In the genomic region with DNA sequence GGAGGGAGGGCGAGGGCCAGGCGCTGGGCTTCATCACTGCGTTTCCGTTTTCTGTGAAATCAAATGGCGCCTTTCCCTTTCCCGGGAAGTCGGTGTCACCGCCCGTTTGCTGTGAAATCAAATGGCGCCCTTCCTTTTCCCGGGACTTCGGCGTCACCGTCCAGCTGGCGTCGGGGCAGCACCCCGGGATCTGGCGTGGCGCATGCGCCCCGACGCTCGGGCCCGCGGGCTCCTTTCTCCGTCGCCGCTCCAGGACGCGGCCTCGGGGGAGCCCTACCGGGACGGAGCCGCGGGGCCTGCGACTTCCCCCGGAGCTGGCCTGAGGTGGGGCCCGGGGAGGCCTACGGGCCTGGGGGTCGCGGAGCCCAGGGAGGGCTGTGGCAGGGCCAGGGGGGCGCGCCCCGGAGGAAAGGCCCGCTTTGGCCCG, we compare ENCODE assay signal across 24 cellular contexts. TPM values are rescaled to one million over a fixed set of nuclear protein-coding genes. Genes with fewer than 3 reads are reported as not detected.
A peak's percentile ranks its signal among the peaks of the same experiment; 100 is the strongest.
DNase-seq lines count a peak whose midpoint lies in the region; ATAC-seq and TF ChIP-seq lines count a peak whose summit lies in the region.
"Had no signal": no experiment of that assay in that cellular context is flagged by ENCODE, and none has a peak within 500 bp of the region (broad histone marks: within the 10 kb centered on the region; RNA-seq: fewer than 3 reads in every experiment).

Gene FAM228A (plus strand): TSS at position 203 of the 427 bp plus-strand sequence. CDS start 428 bp downstream, outside the sequence.

- H3K36me3 ChIP-seq in mammary epithelial cell (ENCODE audit: insufficient read depth, low read length) (no peaks in the 10 kb centered on the region), subcutaneous abdominal adipose tissue (ENCODE audit: control insufficient read depth in 5 of 5, insufficient read depth in 5 of 5, low read length in 5 of 5) (no peaks in the 10 kb centered on the region)
- H3K36me3 ChIP-seq: tibial artery had no signal

- in situ Hi-C loops in mammary epithelial cell (cut with MboI; ENCODE audit: low sequenced_read_pairs in 2 of 2), result no loop called here

- H3K27ac Mint-ChIP-seq in activated CD4-positive, alpha-beta T cell treated with anti-CD3 and anti-CD28 coated beads, Interleukin-2, amount 10 ng/mL, durations not matched to agents 24 days and 14 days, result no peak within 1 kb of the TSS
- H3K27ac Mint-ChIP-seq: activated CD4-positive, alpha-beta T cell treated with anti-CD3 and anti-CD28 coated beads for 36 hours; endodermal cell had no signal

- no peak for TF ChIP-seq CTCF in mammary epithelial cell (conservative IDR thresholded peaks at IDR 0.05 in 1 of 2, IDR thresholded peaks at IDR 0.05 in 1 of 2; ENCODE audit: extremely low read depth in 1 of 2, insufficient read depth in 1 of 2, low read depth in 1 of 2, low read length in 2 of 2)
- TF ChIP-seq CTCF in foreskin keratinocyte (conservative IDR thresholded peaks at IDR 0.05), result no peak

- peaks cover 14% of the 10 kb centered on the region for H3K27me3 Mint-ChIP-seq in activated CD4-positive, alpha-beta T cell treated with anti-CD3 and anti-CD28 coated beads, Interleukin-2, amount 10 ng/mL, durations not matched to agents 24 days and 14 days

- H3K4me1 ChIP-seq in mammary epithelial cell (ENCODE audit: insufficient read depth, low read length), result peaks cover 6% of the 10 kb centered on the region
- H3K4me1 ChIP-seq in foreskin keratinocyte, result no peaks in the 10 kb centered on the region
- H3K4me1 ChIP-seq in subcutaneous abdominal adipose tissue (ENCODE audit: control insufficient read depth in 5 of 5, insufficient read depth in 5 of 5, low read length in 5 of 5), result peaks cover 0 to 13% (median 5%) of the 10 kb centered on the region in 5 donors
- H3K4me1 ChIP-seq: tibial artery had no signal

- WGBS in mammary epithelial cell (ENCODE audit: low coverage, missing lambda C conversion rate), result 92% methylated on average over 12 of the region's 46 CpGs

- no peaks in the 10 kb centered on the region for H4K20me1 ChIP-seq in mammary epithelial cell (ENCODE audit: insufficient read depth, low read length)

- H3K4me2 ChIP-seq in mammary epithelial cell (ENCODE audit: insufficient read depth, low read depth, low read length), result peak within 1 kb of the TSS; percentile 65

- DNase-seq in activated CD4-positive, alpha-beta T cell treated with anti-CD3 and anti-CD28 coated beads, Interleukin-2, amount 10 ng/mL, durations not matched to agents 24 days and 14 days, result peak; percentile 26
- no peak for DNase-seq in activated CD4-positive, alpha-beta T cell treated with anti-CD3 and anti-CD28 coated beads, Interleukin-2, amount 50 U/mL, for 1 hour
- DNase-seq in mammary epithelial cell (no peak), foreskin keratinocyte (no peak), GM19240 (ENCODE audit: insufficient read length, low spot score) (no peak), HCEC 1CT (no peak), T1000 (lab: John Stamatoyannopoulos, UW) (no peak)
- DNase-seq: 8988T; activated CD4-positive, alpha-beta T cell treated with anti-CD3 and anti-CD28 coated beads for 36 hours; activated effector memory CD4-positive, alpha-beta T cell treated with Interleukin-2 at 50 U/mL for 16 hours; amygdala; endodermal cell; naive B cell; NCI-H1436 treated with DMSO at 0.1 percent for 48 hours; NCI-H2171 treated with DMSO at 0.1 percent for 48 hours; OCI-M1; stimulated activated CD4-positive, alpha-beta T cell treated with anti-CD3 and anti-CD28 coated beads, Interleukin-4, amount 100 ng/mL, for 1 hour; tibial artery had no signal

- no peak within 1 kb of the TSS for H3K4me3 Mint-ChIP-seq in activated CD4-positive, alpha-beta T cell treated with anti-CD3 and anti-CD28 coated beads, Interleukin-2, amount 10 ng/mL, durations not matched to agents 24 days and 14 days
- H3K4me3 Mint-ChIP-seq: activated CD4-positive, alpha-beta T cell treated with anti-CD3 and anti-CD28 coated beads for 36 hours; endodermal cell; naive B cell had no signal

- H3K36me3 Mint-ChIP-seq in activated CD4-positive, alpha-beta T cell treated with anti-CD3 and anti-CD28 coated beads, Interleukin-2, amount 10 ng/mL, durations not matched to agents 24 days and 14 days (ENCODE audit: low read depth), result no peaks in the 10 kb centered on the region

- BruUV-seq in mammary epithelial cell (replicated peaks; lab: Mats Ljungman, UMichigan), result no TSS peak

- CTCF ChIA-PET in mammary epithelial cell (lab: Charles Lee; ENCODE audit: low non-redundant PET), result no interaction called here

- peak within 1 kb of the TSS; percentile 88 for H2AFZ ChIP-seq in mammary epithelial cell (ENCODE audit: low read depth, low read length)

- dilution Hi-C loops in mammary epithelial cell (cut with HindIII; ENCODE audit: low sequenced_read_pairs), result no loop called here

- peak; percentile 26 for ATAC-seq in foreskin keratinocyte
- ATAC-seq: activated CD4-positive, alpha-beta T cell treated with anti-CD3 and anti-CD28 coated beads for 36 hours had no signal

- no peak within 1 kb of the TSS for H3K9ac ChIP-seq in mammary epithelial cell (ENCODE audit: insufficient read depth, low read length)
- H3K9ac ChIP-seq in subcutaneous abdominal adipose tissue (ENCODE audit: low read length in 5 of 5), result peak within 1 kb of the TSS in 2 of 5 donors; percentile 41 to 58

- H3K4me1 Mint-ChIP-seq in activated CD4-positive, alpha-beta T cell treated with anti-CD3 and anti-CD28 coated beads, Interleukin-2, amount 10 ng/mL, durations not matched to agents 24 days and 14 days, result no peaks in the 10 kb centered on the region
- H3K4me1 Mint-ChIP-seq: endodermal cell, naive B cell had no signal

- H3K4me3 ChIP-seq in mammary epithelial cell (replicated peaks in 1 of 3; ENCODE audit: insufficient read depth in 1 of 3, low read depth in 2 of 3, low read length in 3 of 3) (peak within 1 kb of the TSS; percentile 17 to 42 (median 34)), subcutaneous abdominal adipose tissue (ENCODE audit: low read depth in 1 of 5, low read length in 5 of 5) (peak within 1 kb of the TSS; percentile 12 to 54 (median 46))
- H3K4me3 ChIP-seq: lung, SK-N-MC, tibial artery had no signal

- no peaks in the 10 kb centered on the region for H3K9me3 Mint-ChIP-seq in activated CD4-positive, alpha-beta T cell treated with anti-CD3 and anti-CD28 coated beads, Interleukin-2, amount 10 ng/mL, durations not matched to agents 24 days and 14 days

- intact Hi-C loops in activated CD4-positive, alpha-beta T cell treated with anti-CD3 and anti-CD28 coated beads, Interleukin-2, amount 10 ng/mL, durations not matched to agents 24 days and 14 days (cut with micrococcal nuclease), result no loop called here
- intact Hi-C loops in mammary epithelial cell (cut with micrococcal nuclease), result no loop called here

- no peaks in the 10 kb centered on the region for H3K27me3 ChIP-seq in mammary epithelial cell (ENCODE audit: insufficient read depth, low read length)
- peaks cover 22% of the 10 kb centered on the region for H3K27me3 ChIP-seq in foreskin keratinocyte
- no peaks in the 10 kb centered on the region for H3K27me3 ChIP-seq in subcutaneous abdominal adipose tissue (ENCODE audit: control insufficient read depth in 5 of 5, insufficient read depth in 4 of 5, low read length in 5 of 5)
- H3K27me3 ChIP-seq: tibial artery had no signal

- H3K27ac ChIP-seq in mammary epithelial cell (ENCODE audit: insufficient read depth, low read depth, low read length) (no peak within 1 kb of the TSS), foreskin keratinocyte (no peak within 1 kb of the TSS), subcutaneous abdominal adipose tissue (ENCODE audit: low read depth, low read length) (peak within 1 kb of the TSS; percentile 57)
- H3K27ac ChIP-seq: C4-2B, SK-N-MC, tibial artery had no signal

- no peaks in the 10 kb centered on the region for H3K79me2 ChIP-seq in mammary epithelial cell (ENCODE audit: insufficient read depth, low read length)

- H3K9me3 ChIP-seq in mammary epithelial cell (replicated peaks; ENCODE audit: insufficient read depth, low read length), result no peaks in the 10 kb centered on the region
- no peaks in the 10 kb centered on the region for H3K9me3 ChIP-seq in subcutaneous abdominal adipose tissue (ENCODE audit: control insufficient read depth in 5 of 5, low read length in 5 of 5)
- H3K9me3 ChIP-seq: tibial artery had no signal

RNA-seq across cellular contexts. Expression of gene FAM228A, which starts in this region (rescaled TPM):
- not detected in 2 replicates for total RNA-seq in activated CD4-positive, alpha-beta T cell treated with anti-CD3 and anti-CD28 coated beads, Interleukin-2, amount 10 ng/mL, durations not matched to agents 24 days and 14 days
- total RNA-seq in mammary epithelial cell (not detected), foreskin keratinocyte (0.65 and 0.71 TPM in 2 replicates)
- polyA plus RNA-seq in mammary epithelial cell (not detected), foreskin keratinocyte (0.67 and 0.73 TPM in 2 replicates)
- not detected for polyA minus RNA-seq in mammary epithelial cell
- total RNA-seq: G401, HT1080 had no signal

Comparison
In these comparisons a context has a peak if more than half of its experiments do, and no peak if none do; other contexts are left out.
1. Peak in DNase-seq in activated CD4-positive, alpha-beta T cell treated with anti-CD3 and anti-CD28 coated beads, Interleukin-2, amount 10 ng/mL, durations not matched to agents 24 days and 14 days; RNA of the gene not detected or under 1 TPM.
2. Peak in ATAC-seq in foreskin keratinocyte; RNA of the gene not detected or under 1 TPM.